In genomic region chr17:42665581-42666001, GRCh38 we compare ENCODE assay signal across 23 cellular contexts. TPM values are rescaled to one million over a fixed set of nuclear protein-coding genes. Genes with fewer than 3 reads are reported as not detected.
"Had no signal": no experiment of that assay in that cellular context is flagged by ENCODE, and none has a peak within 500 bp of the region (broad histone marks: within the 10 kb centered on the region; RNA-seq: fewer than 3 reads in every experiment).

No MANE protein-coding gene starts in this region.

- H3K4me3 Mint-ChIP-seq: activated CD8-positive, alpha-beta T cell treated with anti-CD3 and anti-CD28 coated beads for 36 hours; activated T-cell treated with anti-CD3 and anti-CD28 coated beads, Interleukin-2, amount 50 U/mL, for 24 hours; nephron progenitor cell had no signal

- H3K27ac Mint-ChIP-seq: activated CD8-positive, alpha-beta T cell treated with anti-CD3 and anti-CD28 coated beads for 36 hours; activated T-cell treated with anti-CD3 and anti-CD28 coated beads, Interleukin-2, amount 50 U/mL, for 24 hours; nephron progenitor cell; progenitor cell of endocrine pancreas had no signal

- H3K27me3 ChIP-seq: breast epithelium, right atrium auricular region had no signal

- H3K36me3 ChIP-seq: breast epithelium had no signal

- H3K9me3 Mint-ChIP-seq: activated CD8-positive, alpha-beta T cell treated with anti-CD3 and anti-CD28 coated beads for 36 hours; activated T-cell treated with anti-CD3 and anti-CD28 coated beads, Interleukin-2, amount 50 U/mL, for 24 hours; nephron progenitor cell had no signal

- H3K4me3 ChIP-seq: breast epithelium, left lung, right atrium auricular region, skin epidermis had no signal

- ATAC-seq: activated CD8-positive, alpha-beta T cell treated with anti-CD3 and anti-CD28 coated beads for 36 hours; left lung had no signal

- DNase-seq: activated CD4-positive, alpha-beta T cell treated with anti-CD3 and anti-CD28 coated beads for 48 hours; activated CD4-positive, CD25-positive, alpha-beta regulatory T cell; activated CD8-positive, alpha-beta T cell treated with anti-CD3 and anti-CD28 coated beads for 36 hours; activated effector memory CD4-positive, alpha-beta T cell treated with anti-CD3 and anti-CD28 coated beads, Interleukin-2, amount 50 U/mL, for 16 hours; activated naive CD4-positive, alpha-beta T cell treated with anti-CD3 and anti-CD28 coated beads, Interleukin-2, amount 50 U/mL, for 16 hours; activated T-cell treated with anti-CD3 and anti-CD28 coated beads, Interleukin-2, amount 50 U/mL, for 24 hours; cerebellar nuclear complex; dermis blood vessel endothelial cell; effector memory CD4-positive, alpha-beta T cell; foreskin fibroblast; hypothalamus; islet precursor cell; left lung; mammary epithelial cell; nephron progenitor cell; occipital lobe; stimulated activated CD4-positive, alpha-beta T cell treated with anti-CD3 and anti-CD28 coated beads, Interleukin-4, amount 100 ng/mL, for 1 hour; T-helper 1 cell; T1000 had no signal

- H3K27ac ChIP-seq: left lung had no signal

- H3K9me3 ChIP-seq: breast epithelium, left lung, right atrium auricular region had no signal

RNA-seq across cellular contexts. Expression of gene CCR10, which starts 16.1 kb away (rescaled TPM):
- total RNA-seq: activated CD8-positive, alpha-beta T cell treated with anti-CD3 and anti-CD28 coated beads for 36 hours had no signal
